Comparison of ENCODE assay signal across 7 cellular contexts in the genomic region with DNA sequence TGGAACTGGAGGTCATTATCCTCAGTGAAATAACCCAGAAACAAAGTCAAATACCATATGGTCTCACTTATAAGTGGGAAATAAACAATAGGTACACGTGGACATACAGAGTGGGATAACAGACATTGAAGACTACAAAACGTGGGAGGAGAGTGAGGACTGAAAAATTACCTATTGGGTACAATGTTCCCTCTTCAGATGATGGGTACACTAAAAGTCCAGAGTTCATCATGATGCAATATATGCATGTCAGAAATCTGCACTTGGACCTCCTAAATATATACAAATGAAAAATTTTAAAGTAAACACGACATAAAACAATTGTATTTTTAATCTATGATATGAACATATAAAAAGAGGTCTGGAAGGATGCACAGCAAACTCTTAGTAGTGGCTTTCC.
"Had no signal": no experiment of that assay in that cellular context is flagged by ENCODE, and none has a peak within 500 bp of the region (broad histone marks: within the 10 kb centered on the region; RNA-seq: fewer than 3 reads in every experiment).

No MANE protein-coding gene starts in this region.

- H3K4me3 Mint-ChIP-seq: H9, IgD-negative memory B cell had no signal

- H3K27me3 Mint-ChIP-seq: IgD-negative memory B cell had no signal

- H3K27ac ChIP-seq: GM23248 had no signal

- DNase-seq: GM23248, GOT3, H9, HCEC 1CT, KBM-7 had no signal

- H3K27ac Mint-ChIP-seq: H9, IgD-negative memory B cell had no signal

- H3K9ac ChIP-seq: GM23248 had no signal

- H3K4me1 Mint-ChIP-seq: H9 had no signal

- H3K4me3 ChIP-seq: GM23248 had no signal

- FAIRE-seq: HTR-8/SVneo had no signal
